In the genomic region with DNA sequence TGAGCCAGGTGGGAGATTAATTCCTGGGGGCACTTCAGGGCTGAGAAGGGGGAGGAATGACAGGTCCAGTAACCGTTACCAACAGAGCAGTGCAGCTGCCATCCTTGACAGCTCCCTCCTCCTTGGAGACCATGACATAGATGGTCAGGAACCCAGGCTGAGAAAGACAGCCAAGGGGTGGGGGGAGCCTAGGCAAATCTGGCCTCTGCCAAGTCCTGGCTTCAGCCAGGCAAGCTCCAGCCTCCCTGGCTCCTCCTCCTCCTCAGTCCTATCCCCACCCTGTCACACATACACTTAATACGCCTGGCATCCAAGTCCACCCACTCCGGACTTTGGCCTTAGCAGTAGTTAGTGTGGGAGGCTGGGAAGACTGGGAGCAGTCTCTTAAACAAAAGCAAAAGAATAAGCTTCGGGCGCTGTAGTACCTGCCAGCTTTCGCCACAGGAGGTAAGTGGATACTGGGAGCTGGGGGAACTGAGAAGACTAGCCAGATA, we compare ENCODE assay signal across 8 cellular contexts. TPM values are rescaled to one million over a fixed set of nuclear protein-coding genes. Genes with fewer than 3 reads are reported as not detected.
DNase-seq lines count a peak whose midpoint lies in the region; TF ChIP-seq lines count a peak whose summit lies in the region.

A gene with protein sequence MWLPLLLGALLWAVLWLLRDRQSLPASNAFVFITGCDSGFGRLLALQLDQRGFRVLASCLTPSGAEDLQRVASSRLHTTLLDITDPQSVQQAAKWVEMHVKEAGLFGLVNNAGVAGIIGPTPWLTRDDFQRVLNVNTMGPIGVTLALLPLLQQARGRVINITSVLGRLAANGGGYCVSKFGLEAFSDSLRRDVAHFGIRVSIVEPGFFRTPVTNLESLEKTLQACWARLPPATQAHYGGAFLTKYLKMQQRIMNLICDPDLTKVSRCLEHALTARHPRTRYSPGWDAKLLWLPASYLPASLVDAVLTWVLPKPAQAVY (plus strand): TSS at position 323 of the 494 bp plus-strand sequence. CDS start 792 bp downstream, outside the sequence.

- in situ Hi-C loops in G401 (cut with HindIII; ENCODE audit: low sequenced_read_pairs) = no loop called here

- H3K4me3 ChIP-seq in Peyer's patch (peak within 1 kb of the TSS in 2 of 4 donors; percentile 19 to 43), fibroblast of villous mesenchyme (ENCODE audit: low read depth, low read length) (no peak within 1 kb of the TSS), ovary (no peak within 1 kb of the TSS)

- H3K27ac ChIP-seq in Peyer's patch = peak within 1 kb of the TSS; percentile 46 to 96 (median 82)
- peak within 1 kb of the TSS; percentile 40 to 47 for H3K27ac ChIP-seq in ovary

- H3K36me3 ChIP-seq in Peyer's patch (peaks cover 0 to 19% (median 0%) of the 10 kb centered on the region in 3 donors), ovary (no peaks in the 10 kb centered on the region)

- peak; percentile 69 for DNase-seq in Ammon's horn (ENCODE audit: low spot score)
- DNase-seq in Peyer's patch = peak in 2 of 3 donors; percentile 85 to 91
- peak; percentile 55 for DNase-seq in fibroblast of villous mesenchyme (ENCODE audit: low read depth)
- DNase-seq in ovary = peak in 1 of 5 donors; percentile 62
- DNase-seq in G401 (ENCODE audit: low spot score) = no peak
- no peak for DNase-seq in NCI-H1105 (lab: John Stamatoyannopoulos, UW)
- DNase-seq in activated gamma-delta T cell (lab: John Stamatoyannopoulos, UW) = no peak
- DNase-seq in NCI-H2081 treated with DMSO at 0.1 percent for 48 hours (lab: John Stamatoyannopoulos, UW) = no peak

- TF ChIP-seq EP300 in ovary (IDR thresholded peaks at IDR 0.05) = no peak

- H3K27me3 ChIP-seq in Peyer's patch = no peaks in the 10 kb centered on the region
- no peaks in the 10 kb centered on the region for H3K27me3 ChIP-seq in ovary

- H3K4me1 ChIP-seq in Peyer's patch = peaks cover 7 to 80% (median 16%) of the 10 kb centered on the region in 4 donors
- H3K4me1 ChIP-seq in ovary (ENCODE audit: insufficient read depth) = peaks cover 12% of the 10 kb centered on the region

- intact Hi-C loops in ovary (cut with DNase I) = no loop called here

- TF ChIP-seq CTCF in Peyer's patch (IDR thresholded peaks at IDR 0.05) (peak in 3 of 6 experiments; percentile 8 to 41 (median 34)), fibroblast of villous mesenchyme (IDR thresholded peaks at IDR 0.05; ENCODE audit: insufficient read depth, low read depth, low read length) (no peak), ovary (IDR thresholded peaks at IDR 0.05) (no peak)

- WGBS in ovary, 3 donors = 12 to 24% (median 23%) methylated on average over 6 of the region's 6 CpGs

- H3K9me3 ChIP-seq in Peyer's patch (no peaks in the 10 kb centered on the region), ovary (no peaks in the 10 kb centered on the region)

- TF ChIP-seq POLR2A in Peyer's patch (IDR thresholded peaks at IDR 0.05) (peak; percentile 90 to 94), ovary (IDR thresholded peaks at IDR 0.05) (no peak)

RNA-seq across cellular contexts. Expression of the gene that starts here (rescaled TPM):
- 100 to 1,000 TPM in 1 of 4 donors, 10 to 100 TPM in 3; 47.0 to 113 (median 90.9) TPM for total RNA-seq in Peyer's patch
- total RNA-seq in fibroblast of villous mesenchyme = 3.9 and 6.0 TPM in 2 replicates
- total RNA-seq in ovary = 1 to 10 TPM; 3.7 to 8.9 (median 7.2) TPM
- polyA plus RNA-seq in ovary = 1 to 10 TPM; 5.1 to 5.9 TPM
- 2.5 and 4.3 TPM in 2 replicates for total RNA-seq in G401 (2014; rRNA removed; shearing (Covaris generic))

Comparison
In these comparisons a context has a peak if more than half of its experiments do, and no peak if none do; other contexts are left out.
1. DNase-seq: peak in Ammon's horn (single experiment), Peyer's patch (2 of 3) and fibroblast of villous mesenchyme (single experiment); none in G401 (single experiment), NCI-H1105 (single experiment), activated gamma-delta T cell (single experiment) and NCI-H2081 treated with DMSO at 0.1 percent for 48 hours (single experiment).